Comparison of ENCODE assay signal across 8 cellular contexts in genomic region chr22:31947296-31947695, GRCh38. TPM values are rescaled to one million over a fixed set of nuclear protein-coding genes. Genes with fewer than 3 reads are reported as not detected.
DNase-seq lines count a peak whose midpoint lies in the region; ATAC-seq and TF ChIP-seq lines count a peak whose summit lies in the region.

No MANE protein-coding gene starts in this region.

- TF ChIP-seq CTCF in ascending aorta (IDR thresholded peaks at IDR 0.05) (peak; percentile 13 to 39 (median 14)), right lobe of liver (IDR thresholded peaks at IDR 0.05) (peak; percentile 44 to 57 (median 52))

- H3K9me3 Mint-ChIP-seq in activated naive CD4-positive, alpha-beta T cell treated with anti-CD3 and anti-CD28 coated beads for 36 hours: no peaks in the 10 kb centered on the region

- intact Hi-C loops in activated naive CD4-positive, alpha-beta T cell treated with anti-CD3 and anti-CD28 coated beads for 36 hours (cut with micrococcal nuclease): loop anchor here (1.0 to 10.0 kb wide), 2 partner anchors 282 to 382 kb away; no protein-coding TSS in a partner anchor
- intact Hi-C loops in ascending aorta (cut with DNase I): loop anchor here (10.0 kb wide), 1 partner anchor 282 kb away; the partner anchor contains the start of gene PISD
- intact Hi-C loops in right lobe of liver (cut with DNase I): no loop called here

- peaks cover 29% of the 10 kb centered on the region for H3K36me3 Mint-ChIP-seq in activated naive CD4-positive, alpha-beta T cell treated with anti-CD3 and anti-CD28 coated beads for 36 hours (ENCODE audit: low read depth)

- WGBS in right lobe of liver (ENCODE audit: insufficient coverage, low coverage, low lambda C conversion rate, missing lambda C conversion rate): 17% methylated on average over 2 of the region's 2 CpGs

- peaks cover 38% of the 10 kb centered on the region for H3K4me1 Mint-ChIP-seq in activated naive CD4-positive, alpha-beta T cell treated with anti-CD3 and anti-CD28 coated beads for 36 hours (ENCODE audit: low read depth)

- H3K36me3 ChIP-seq in ascending aorta: peaks cover 0 to 4% of the 10 kb centered on the region in 2 donors
- H3K36me3 ChIP-seq in right lobe of liver: peaks cover 0 to 6% (median 1%) of the 10 kb centered on the region in 4 donors

- no peaks in the 10 kb centered on the region for H3K9me3 ChIP-seq in ascending aorta
- no peaks in the 10 kb centered on the region for H3K9me3 ChIP-seq in right lobe of liver

- H3K4me3 ChIP-seq in ascending aorta (peak overlapping the region; percentile 83 to 98), right lobe of liver (no peak overlapping the region)

- CTCF ChIA-PET in activated naive CD4-positive, alpha-beta T cell treated with anti-CD3 and anti-CD28 coated beads for 36 hours (lab: Charles Lee): interaction anchor here (0.8 to 2.6 kb wide), 6 partner anchors 9 to 282 kb away, joined by 3 to 8 read pairs (median 4); no protein-coding TSS in a partner anchor

- H3K4me3 Mint-ChIP-seq in activated naive CD4-positive, alpha-beta T cell treated with anti-CD3 and anti-CD28 coated beads for 36 hours: no peak overlapping the region

- no peaks in the 10 kb centered on the region for H3K27me3 ChIP-seq in ascending aorta
- H3K27me3 ChIP-seq in right lobe of liver: no peaks in the 10 kb centered on the region

- H3K4me1 ChIP-seq in ascending aorta (peaks cover 11 to 26% of the 10 kb centered on the region in 2 donors), right lobe of liver (peaks cover 0 to 7% (median 1%) of the 10 kb centered on the region in 4 donors)

- peak overlapping the region; percentile 95 to 99 for H3K27ac ChIP-seq in ascending aorta
- H3K27ac ChIP-seq in right lobe of liver: no peak overlapping the region

- DNase-seq in activated naive CD4-positive, alpha-beta T cell treated with anti-CD3 and anti-CD28 coated beads for 36 hours: peak; percentile 59
- no peak for DNase-seq in activated naive CD4-positive, alpha-beta T cell (lab: John Stamatoyannopoulos, UW)
- DNase-seq in NCI-H526 treated with DMSO at 0.1 percent for 48 hours (lab: John Stamatoyannopoulos, UW): peak; percentile 6
- DNase-seq in ascending aorta (ENCODE audit: low spot score in 2 of 2): no peak
- DNase-seq in right lobe of liver: no peak

- no peak for ATAC-seq in right lobe of liver
- no peak for ATAC-seq in HG03439 (IDR thresholded peaks at IDR 0.05; ENCODE audit: unreplicated experiment)
- ATAC-seq in GM19035 (IDR thresholded peaks at IDR 0.05; ENCODE audit: unreplicated experiment): no peak
- ATAC-seq in HG03457 (IDR thresholded peaks at IDR 0.05; ENCODE audit: unreplicated experiment): no peak

- no peaks in the 10 kb centered on the region for H3K27me3 Mint-ChIP-seq in activated naive CD4-positive, alpha-beta T cell treated with anti-CD3 and anti-CD28 coated beads for 36 hours (ENCODE audit: low read depth)

- no peak for TF ChIP-seq POLR2A in right lobe of liver (IDR thresholded peaks at IDR 0.05)

- no peak overlapping the region for H3K27ac Mint-ChIP-seq in activated naive CD4-positive, alpha-beta T cell treated with anti-CD3 and anti-CD28 coated beads for 36 hours

RNA-seq across cellular contexts. Expression of gene YWHAH, which starts 3.0 kb away (rescaled TPM):
- 100 to 1,000 TPM; 115 to 118 TPM for total RNA-seq in activated naive CD4-positive, alpha-beta T cell treated with anti-CD3 and anti-CD28 coated beads for 36 hours
- total RNA-seq in ascending aorta: 139 TPM
- 10 to 100 TPM; 35.8 to 97.5 (median 59.1) TPM for total RNA-seq in right lobe of liver

Comparison
In these comparisons a context has a peak if more than half of its experiments do, and no peak if none do; other contexts are left out.
1. DNase-seq: peak in activated naive CD4-positive, alpha-beta T cell treated with anti-CD3 and anti-CD28 coated beads for 36 hours (single experiment) and NCI-H526 treated with DMSO at 0.1 percent for 48 hours (single experiment); none in activated naive CD4-positive, alpha-beta T cell (0 of 4), ascending aorta (0 of 2) and right lobe of liver (0 of 3).
2. H3K27ac ChIP-seq: peak in ascending aorta (2 of 2); none in right lobe of liver (0 of 3).
3. H3K4me3 ChIP-seq: peak in ascending aorta (2 of 2); none in right lobe of liver (0 of 3).
4. intact Hi-C loops: an anchor here in activated naive CD4-positive, alpha-beta T cell treated with anti-CD3 and anti-CD28 coated beads for 36 hours (1.0 to 10.0 kb wide) and ascending aorta (10.0 kb wide); none called in right lobe of liver.